ENCODE assay signal across 21 cellular contexts in the genomic region with DNA sequence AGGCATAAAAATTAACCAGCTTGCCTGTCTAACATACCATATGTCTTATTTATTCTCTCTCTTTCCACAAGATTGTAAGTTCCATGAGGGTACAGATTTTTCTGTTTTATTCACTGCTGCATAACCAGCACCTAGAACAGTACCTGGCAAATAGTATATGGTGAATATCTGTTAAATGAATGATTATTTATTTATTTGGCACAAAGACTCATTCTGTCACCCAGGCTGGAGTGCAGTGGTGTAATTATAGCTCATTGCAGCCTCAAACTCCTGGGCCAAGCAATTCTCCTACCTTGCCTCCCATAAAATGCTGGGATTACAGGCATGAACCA.
"Had no signal": no experiment of that assay in that cellular context is flagged by ENCODE, and none has a peak within 500 bp of the region (broad histone marks: within the 10 kb centered on the region; RNA-seq: fewer than 3 reads in every experiment).

No MANE protein-coding gene starts in this region.

- H3K9me3 Mint-ChIP-seq: activated T-helper 17 cell treated with anti-CD3 and anti-CD28 coated beads, Interleukin-2, amount 50 U/mL, for 72 hours; neural progenitor cell had no signal

- H3K4me3 Mint-ChIP-seq: activated CD8-positive, alpha-beta memory T cell treated with anti-CD3 and anti-CD28 coated beads, Interleukin-2, amount 10 ng/mL, durations not matched to agents 7 days and 5 days; neural progenitor cell had no signal

- H3K27ac Mint-ChIP-seq: activated CD8-positive, alpha-beta memory T cell treated with anti-CD3 and anti-CD28 coated beads, Interleukin-2, amount 10 ng/mL, durations not matched to agents 7 days and 5 days; activated T-helper 17 cell treated with anti-CD3 and anti-CD28 coated beads, Interleukin-2, amount 50 U/mL, for 72 hours; neural progenitor cell had no signal

- H3K36me3 ChIP-seq: ascending aorta, breast epithelium, neural progenitor cell, ovary, suprapubic skin, transverse colon, uterus had no signal

- H3K27me3 Mint-ChIP-seq: activated CD8-positive, alpha-beta memory T cell treated with anti-CD3 and anti-CD28 coated beads, Interleukin-2, amount 10 ng/mL, durations not matched to agents 7 days and 5 days; activated T-helper 17 cell treated with anti-CD3 and anti-CD28 coated beads, Interleukin-2, amount 50 U/mL, for 72 hours had no signal

- H3K36me3 Mint-ChIP-seq: neural progenitor cell had no signal

- FAIRE-seq: keratinocyte had no signal

- H3K4me3 ChIP-seq: ascending aorta, breast epithelium, coronary artery, neural progenitor cell, ovary, suprapubic skin, transverse colon, uterus had no signal

- H3K9me3 ChIP-seq: ascending aorta, breast epithelium, ovary, suprapubic skin, transverse colon, uterus had no signal

- H3K27ac ChIP-seq: ascending aorta, breast epithelium, coronary artery, neural progenitor cell, ovary, suprapubic skin, uterus, VCaP had no signal

- DNase-seq: activated CD4-positive, alpha-beta T cell treated with anti-CD3 and anti-CD28 coated beads, Interleukin-2, amount 50 U/mL, for 48 hours; activated CD4-positive, CD25-positive, alpha-beta regulatory T cell treated with anti-CD3 and anti-CD28 coated beads, Interleukin-2, amount 50 U/mL, for 72 hours; activated naive CD4-positive, alpha-beta T cell; foreskin melanocyte; glutamatergic neuron; hypothalamus; mammary epithelial cell; ovary; stimulated activated naive CD4-positive, alpha-beta T cell; SW 1271; transverse colon; uterus had no signal

- H3K4me1 ChIP-seq: ascending aorta, breast epithelium, neural progenitor cell, suprapubic skin, uterus had no signal

- H3K27me3 ChIP-seq: ascending aorta, breast epithelium, neural progenitor cell, ovary, suprapubic skin, transverse colon, uterus had no signal

- H3K4me1 Mint-ChIP-seq: neural progenitor cell had no signal
